In genomic region chr1:212864201-212864600, GRCh38 we compare ENCODE assay signal across 17 cellular contexts. TPM values are rescaled to one million over a fixed set of nuclear protein-coding genes. Genes with fewer than 3 reads are reported as not detected.
"Had no signal": no experiment of that assay in that cellular context is flagged by ENCODE, and none has a peak within 500 bp of the region (broad histone marks: within the 10 kb centered on the region; RNA-seq: fewer than 3 reads in every experiment).

No MANE protein-coding gene starts in this region.

- H3K27ac ChIP-seq: adrenal gland, gastroesophageal sphincter, right atrium auricular region, skin epidermis, transverse colon had no signal

- H3K27ac Mint-ChIP-seq: activated CD8-positive, alpha-beta T cell treated with anti-CD3 and anti-CD28 coated beads, Interleukin-2, amount 10 ng/mL, durations not matched to agents 7 days and 5 days; activated naive CD4-positive, alpha-beta T cell treated with anti-CD3 and anti-CD28 coated beads for 36 hours; activated T-helper 17 cell treated with anti-CD3 and anti-CD28 coated beads, Interleukin-2, amount 50 U/mL, for 72 hours had no signal

- H3K27me3 Mint-ChIP-seq: activated T-helper 17 cell treated with anti-CD3 and anti-CD28 coated beads, Interleukin-2, amount 50 U/mL, for 72 hours had no signal

- H3K36me3 ChIP-seq: adrenal gland, transverse colon had no signal

- H3K4me3 ChIP-seq: adrenal gland, gastroesophageal sphincter, right atrium auricular region, skin epidermis, transverse colon had no signal

- H3K9me3 ChIP-seq: adrenal gland, gastroesophageal sphincter, right atrium auricular region, transverse colon had no signal

- ATAC-seq: activated CD8-positive, alpha-beta T cell treated with anti-CD3 and anti-CD28 coated beads, Interleukin-2, amount 10 ng/mL, durations not matched to agents 7 days and 5 days; activated T-helper 17 cell treated with anti-CD3 and anti-CD28 coated beads, Interleukin-2, amount 50 U/mL, for 72 hours; gastroesophageal sphincter had no signal

- H3K27me3 ChIP-seq: adrenal gland, gastroesophageal sphincter, right atrium auricular region, transverse colon had no signal

- H3K4me3 Mint-ChIP-seq: activated CD8-positive, alpha-beta T cell treated with anti-CD3 and anti-CD28 coated beads, Interleukin-2, amount 10 ng/mL, durations not matched to agents 7 days and 5 days; activated naive CD4-positive, alpha-beta T cell treated with anti-CD3 and anti-CD28 coated beads for 36 hours; activated T-helper 17 cell treated with anti-CD3 and anti-CD28 coated beads, Interleukin-2, amount 50 U/mL, for 72 hours had no signal

- H3K9me3 Mint-ChIP-seq: activated naive CD4-positive, alpha-beta T cell treated with anti-CD3 and anti-CD28 coated beads for 36 hours; activated T-helper 17 cell treated with anti-CD3 and anti-CD28 coated beads, Interleukin-2, amount 50 U/mL, for 72 hours had no signal

- DNase-seq: activated CD4-positive, alpha-beta T cell treated with anti-CD3 and anti-CD28 coated beads for 48 hours; activated CD8-positive, alpha-beta T cell treated with anti-CD3 and anti-CD28 coated beads, Interleukin-2, amount 10 ng/mL, durations not matched to agents 7 days and 5 days; activated naive CD4-positive, alpha-beta T cell treated with anti-CD3 and anti-CD28 coated beads for 36 hours; adrenal gland; central memory CD4-positive, alpha-beta T cell; cortex of kidney; effector memory CD4-positive, alpha-beta T cell; kidney; transverse colon had no signal

RNA-seq across cellular contexts. Expression of gene SPATA45, which starts 16.8 kb away (rescaled TPM):
- total RNA-seq: activated CD8-positive, alpha-beta T cell treated with anti-CD3 and anti-CD28 coated beads, Interleukin-2, amount 10 ng/mL, durations not matched to agents 7 days and 5 days; activated naive CD4-positive, alpha-beta T cell treated with anti-CD3 and anti-CD28 coated beads for 36 hours; activated T-helper 17 cell treated with anti-CD3 and anti-CD28 coated beads, Interleukin-2, amount 50 U/mL, for 72 hours; epithelial cell of proximal tubule; gastroesophageal sphincter; myocyte; posterior vena cava; right atrium auricular region; transverse colon had no signal
- polyA plus RNA-seq: adrenal gland, liver had no signal
